In genomic region chr15:81302605-81303204, GRCh38 we compare ENCODE assay signal across 9 cellular contexts. TPM values are rescaled to one million over a fixed set of nuclear protein-coding genes. Genes with fewer than 3 reads are reported as not detected.
A peak's percentile ranks its signal among the peaks of the same experiment; 100 is the strongest.
DNase-seq lines count a peak whose midpoint lies in the region; ATAC-seq and TF ChIP-seq lines count a peak whose summit lies in the region.
"Had no signal": no experiment of that assay in that cellular context is flagged by ENCODE, and none has a peak within 500 bp of the region (broad histone marks: within the 10 kb centered on the region; RNA-seq: fewer than 3 reads in every experiment).

No MANE protein-coding gene starts in this region.

- peaks cover 56% of the 10 kb centered on the region for H3K79me2 ChIP-seq in DOHH2 (ENCODE audit: control insufficient read depth, low read length)

- H3K4me3 ChIP-seq in DOHH2 (ENCODE audit: low read length), result peak overlapping the region; percentile 84
- H3K4me3 ChIP-seq in mucosa of descending colon, result no peak overlapping the region

- POLR2A ChIA-PET in activated CD8-positive, alpha-beta T cell treated with anti-CD3 and anti-CD28 coated beads for 36 hours (lab: Charles Lee), result interaction anchor here (0.8 to 7.5 kb wide), 10 partner anchors 9 to 301 kb away, joined by 3 to 32 read pairs (median 6); partner anchors contain the start of gene STARD5

- H3K36me3 ChIP-seq in DOHH2 (ENCODE audit: control insufficient read depth, low read length), result peaks cover 97% of the 10 kb centered on the region
- H3K36me3 ChIP-seq in mucosa of descending colon (ENCODE audit: low read depth), result no peaks in the 10 kb centered on the region

- intact Hi-C loops in activated CD8-positive, alpha-beta T cell treated with anti-CD3 and anti-CD28 coated beads for 36 hours (cut with micrococcal nuclease), result no loop called here
- intact Hi-C loops in mucosa of descending colon (cut with DNase I, micrococcal nuclease), result no loop called here

- H3K27me3 Mint-ChIP-seq in activated CD8-positive, alpha-beta T cell treated with anti-CD3 and anti-CD28 coated beads for 36 hours, result no peaks in the 10 kb centered on the region
- H3K27me3 Mint-ChIP-seq in progenitor cell of endocrine pancreas, result peaks cover 2% of the 10 kb centered on the region

- H3K4me1 Mint-ChIP-seq in activated CD8-positive, alpha-beta T cell treated with anti-CD3 and anti-CD28 coated beads for 36 hours (ENCODE audit: low read depth), result peaks cover 62% of the 10 kb centered on the region
- no peaks in the 10 kb centered on the region for H3K4me1 Mint-ChIP-seq in progenitor cell of endocrine pancreas (ENCODE audit: low read depth)

- H3K4me3 Mint-ChIP-seq in activated CD8-positive, alpha-beta T cell treated with anti-CD3 and anti-CD28 coated beads for 36 hours, result peak overlapping the region; percentile 98
- no peak overlapping the region for H3K4me3 Mint-ChIP-seq in progenitor cell of endocrine pancreas (ENCODE audit: low read depth)

- H3K4me1 ChIP-seq in DOHH2 (ENCODE audit: control insufficient read depth, low read length), result peaks cover 74% of the 10 kb centered on the region
- H3K4me1 ChIP-seq in mucosa of descending colon (ENCODE audit: low read depth), result peaks cover 5% of the 10 kb centered on the region

- H3K36me3 Mint-ChIP-seq in activated CD8-positive, alpha-beta T cell treated with anti-CD3 and anti-CD28 coated beads for 36 hours (ENCODE audit: low read depth), result peaks cover 99% of the 10 kb centered on the region
- no peaks in the 10 kb centered on the region for H3K36me3 Mint-ChIP-seq in progenitor cell of endocrine pancreas (ENCODE audit: insufficient read depth)

- H3K27ac Mint-ChIP-seq in activated CD8-positive, alpha-beta T cell treated with anti-CD3 and anti-CD28 coated beads for 36 hours, result peak overlapping the region; percentile 98
- no peak overlapping the region for H3K27ac Mint-ChIP-seq in progenitor cell of endocrine pancreas

- H3K27ac ChIP-seq in DOHH2 (ENCODE audit: low read depth, low read length), result peak overlapping the region; percentile 78

- CTCF ChIA-PET in activated CD8-positive, alpha-beta T cell treated with anti-CD3 and anti-CD28 coated beads for 36 hours (lab: Charles Lee), result interaction anchor here (0.8 to 7.3 kb wide), 9 partner anchors 12 to 147 kb away, joined by 3 to 58 read pairs (median 4); partner anchors contain the start of gene STARD5

- peak; percentile 16 for ATAC-seq in HG02973 (IDR thresholded peaks at IDR 0.05; ENCODE audit: unreplicated experiment)
- no peak for ATAC-seq in activated CD8-positive, alpha-beta T cell treated with anti-CD3 and anti-CD28 coated beads for 36 hours
- peak; percentile 34 for ATAC-seq in mucosa of descending colon

- DNase-seq in activated CD8-positive, alpha-beta T cell treated with anti-CD3 and anti-CD28 coated beads for 36 hours, result peak; percentile 31
- DNase-seq in mucosa of descending colon (no peak), kidney glomerular epithelial cell (lab: John Stamatoyannopoulos, UW) (no peak), NCI-H2029 treated with DMSO at 0.1 percent for 48 hours (lab: John Stamatoyannopoulos, UW) (no peak), progenitor cell of endocrine pancreas (ENCODE audit: low spot score, unreplicated experiment) (no peak), NCI-H1694 treated with DMSO at 0.1 percent for 48 hours (lab: John Stamatoyannopoulos, UW) (no peak)
- DNase-seq: EL had no signal

- H3K9me3 ChIP-seq in DOHH2 (ENCODE audit: control insufficient read depth, insufficient read depth, low read length) (no peaks in the 10 kb centered on the region), mucosa of descending colon (no peaks in the 10 kb centered on the region)

- H4K20me1 ChIP-seq in DOHH2 (ENCODE audit: control insufficient read depth, insufficient read depth, low read depth, low read length), result no peaks in the 10 kb centered on the region

- peaks cover 17% of the 10 kb centered on the region for H3F3A ChIP-seq in DOHH2 (ENCODE audit: control insufficient read depth, insufficient read depth)

- peak overlapping the region; percentile 99 for H3K4me2 ChIP-seq in DOHH2 (ENCODE audit: low read length)

- TF ChIP-seq CTCF in DOHH2 (IDR thresholded peaks at IDR 0.05; ENCODE audit: low read depth, low read length, poor library complexity, severe bottlenecking) (no peak), mucosa of descending colon (IDR thresholded peaks at IDR 0.05) (no peak), progenitor cell of endocrine pancreas (IDR thresholded peaks at IDR 0.05; ENCODE audit: unreplicated experiment) (no peak)
- no peak for TF ChIP-seq CTCF in activated CD8-positive, alpha-beta T cell treated with anti-CD3 and anti-CD28 coated beads for 36 hours (IDR thresholded peaks at IDR 0.05)

- H3K9me2 ChIP-seq in DOHH2 (replicated peaks; ENCODE audit: control insufficient read depth, low read length), result no peaks in the 10 kb centered on the region

- H3K27me3 ChIP-seq in DOHH2 (ENCODE audit: control insufficient read depth, low read length), result no peaks in the 10 kb centered on the region

- no peaks in the 10 kb centered on the region for H3K9me3 Mint-ChIP-seq in activated CD8-positive, alpha-beta T cell treated with anti-CD3 and anti-CD28 coated beads for 36 hours
- no peaks in the 10 kb centered on the region for H3K9me3 Mint-ChIP-seq in progenitor cell of endocrine pancreas (ENCODE audit: low read depth)

RNA-seq across cellular contexts. Expression of gene STARD5, which starts 21.2 kb away (rescaled TPM):
- 1 to 10 TPM; 6.7 to 6.9 TPM for total RNA-seq in activated CD8-positive, alpha-beta T cell treated with anti-CD3 and anti-CD28 coated beads for 36 hours
- total RNA-seq in mucosa of descending colon (10 to 100 TPM; 16.6 to 38.9 (median 33.4) TPM), progenitor cell of endocrine pancreas (3.0 and 4.0 TPM in 2 replicates)
